Comparison of ENCODE assay signal across 17 cellular contexts in the genomic region with DNA sequence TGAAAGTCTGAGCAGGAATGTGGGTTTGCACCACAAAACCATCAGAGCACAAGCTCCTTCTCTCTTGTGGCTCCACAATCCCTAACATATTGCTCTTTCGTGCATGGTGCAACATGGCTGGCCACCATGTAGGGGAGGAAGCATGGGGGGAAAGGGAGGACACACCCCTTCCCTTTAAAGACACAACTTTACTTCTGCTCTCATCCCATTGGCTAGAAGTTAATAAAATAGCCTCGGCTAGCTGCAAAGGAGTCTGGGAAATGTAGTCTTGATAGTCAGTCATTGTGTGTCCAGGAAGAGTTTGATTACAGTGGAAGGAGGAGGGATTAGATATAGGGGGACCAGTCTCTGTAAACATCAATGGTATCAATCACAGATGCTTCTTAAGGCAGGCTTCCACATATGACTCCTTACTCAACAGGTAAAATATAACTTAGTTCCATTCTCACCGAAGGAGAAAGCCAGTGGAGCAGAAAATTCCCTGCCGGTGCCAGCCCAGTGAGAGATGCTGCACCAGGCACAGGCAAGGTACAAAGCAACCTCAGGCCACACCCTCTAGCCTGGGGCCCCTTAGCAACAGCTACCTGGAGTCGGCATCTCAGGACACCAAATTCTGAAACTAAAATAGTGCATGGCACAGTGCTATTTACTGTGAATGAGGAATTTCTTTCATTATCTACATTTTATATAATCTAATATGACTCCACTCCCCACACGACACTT.
DNase-seq lines count a peak whose midpoint lies in the region; FAIRE-seq and TF ChIP-seq lines count a peak whose summit lies in the region.
"Had no signal": no experiment of that assay in that cellular context is flagged by ENCODE, and none has a peak within 500 bp of the region (broad histone marks: within the 10 kb centered on the region; RNA-seq: fewer than 3 reads in every experiment).

No MANE protein-coding gene starts in this region.

- H4K20me1 ChIP-seq in GM23248 (ENCODE audit: insufficient read depth) = no peaks in the 10 kb centered on the region

- in situ Hi-C loops in GM23248 (cut with MboI) = no loop called here
- in situ Hi-C loops in KBM-7 (cut with MboI; ENCODE audit: low pct_unique_long_range_greater_than_20kb, low sequenced_read_pairs) = no loop called here

- no peak overlapping the region for H2AFZ ChIP-seq in GM23248

- H3K79me2 ChIP-seq in GM23248 (ENCODE audit: insufficient read depth) = no peaks in the 10 kb centered on the region

- H3K4me3 Mint-ChIP-seq in mesothelial cell of epicardium = no peak overlapping the region
- H3K4me3 Mint-ChIP-seq: activated CD8-positive, alpha-beta T cell treated with anti-CD3 and anti-CD28 coated beads, Interleukin-2, amount 10 ng/mL, durations not matched to agents 7 days and 5 days; activated T-helper 17 cell treated with anti-CD3 and anti-CD28 coated beads, Interleukin-2, amount 50 U/mL, for 72 hours; natural killer cell had no signal

- H3K4me1 Mint-ChIP-seq in mesothelial cell of epicardium = peaks cover 21% of the 10 kb centered on the region
- H3K4me1 Mint-ChIP-seq: activated T-helper 17 cell treated with anti-CD3 and anti-CD28 coated beads, Interleukin-2, amount 50 U/mL, for 72 hours had no signal

- H3K36me3 Mint-ChIP-seq in mesothelial cell of epicardium = no peaks in the 10 kb centered on the region
- H3K36me3 Mint-ChIP-seq: natural killer cell had no signal

- TF ChIP-seq CTCF in mesothelial cell of epicardium (IDR thresholded peaks at IDR 0.05; ENCODE audit: unreplicated experiment) = no peak

- no peak overlapping the region for H3K4me2 ChIP-seq in GM23248 (ENCODE audit: unreplicated experiment)

- H3K9me3 ChIP-seq in GM23248 (ENCODE audit: low read depth) (no peaks in the 10 kb centered on the region), iPS DF 6.9 (ENCODE audit: control insufficient read depth, insufficient read depth, low read length) (no peaks in the 10 kb centered on the region)
- H3K9me3 ChIP-seq: BE2C had no signal

- DNase-seq in GM23248 (peak; percentile 4), KBM-7 (peak; percentile 24), SW480 (ENCODE audit: low spot score) (peak; percentile 17), iPS DF 6.9 (ENCODE audit: low read depth, low spot score) (peak; percentile 50), mesothelial cell of epicardium (ENCODE audit: low spot score in 2 of 2, unreplicated experiment in 2 of 2) (no peak), HTR-8/SVneo (ENCODE audit: insufficient read length, low spot score) (no peak), NCI-H524 (lab: John Stamatoyannopoulos, UW) (no peak), CD1c-positive myeloid dendritic cell (ENCODE audit: extremely low spot score) (no peak)
- DNase-seq: activated CD8-positive, alpha-beta T cell treated with anti-CD3 and anti-CD28 coated beads, Interleukin-2, amount 10 ng/mL, durations not matched to agents 7 days and 5 days; aorta; BE2C; heart right ventricle; natural killer cell; NCI-H1417 treated with DMSO at 0.1 percent for 48 hours; Right ventricle myocardium superior had no signal

- peaks cover 18% of the 10 kb centered on the region; the same call in 1 of the 2 replicates for H3K27me3 ChIP-seq in GM23248 (replicated peaks; ENCODE audit: insufficient read depth)
- no peaks in the 10 kb centered on the region for H3K27me3 ChIP-seq in iPS DF 6.9 (ENCODE audit: control insufficient read depth, insufficient read depth, low read length)
- H3K27me3 ChIP-seq: BE2C had no signal

- H3K27ac ChIP-seq in GM23248 = no peak overlapping the region
- H3K27ac ChIP-seq in iPS DF 6.9 (ENCODE audit: low read length) = no peak overlapping the region
- H3K27ac ChIP-seq: coronary artery, heart right ventricle had no signal

- H3K9me3 Mint-ChIP-seq in mesothelial cell of epicardium = peaks cover 20% of the 10 kb centered on the region
- H3K9me3 Mint-ChIP-seq: natural killer cell had no signal

- H3K9ac ChIP-seq in GM23248 = no peak overlapping the region

- H3K4me3 ChIP-seq in GM23248 = no peak overlapping the region
- no peak overlapping the region for H3K4me3 ChIP-seq in iPS DF 6.9 (ENCODE audit: low read length)
- H3K4me3 ChIP-seq: coronary artery, heart right ventricle had no signal

- no peak overlapping the region for H3K27ac Mint-ChIP-seq in mesothelial cell of epicardium
- H3K27ac Mint-ChIP-seq: activated CD8-positive, alpha-beta T cell treated with anti-CD3 and anti-CD28 coated beads, Interleukin-2, amount 10 ng/mL, durations not matched to agents 7 days and 5 days; activated T-helper 17 cell treated with anti-CD3 and anti-CD28 coated beads, Interleukin-2, amount 50 U/mL, for 72 hours; natural killer cell had no signal

- peaks cover 3% of the 10 kb centered on the region for H3K27me3 Mint-ChIP-seq in mesothelial cell of epicardium (ENCODE audit: low read depth)

- WGBS in GM23248 (ENCODE audit: low coverage in 1 of 2, low lambda C conversion rate in 2 of 2, missing lambda C conversion rate in 2 of 2), 2 experiments = 40 to 50% methylated on average over 6 of the region's 6 CpGs
- no CpG with 5 or more reads among the region's 6 CpGs for WGBS in iPS DF 6.9 (ENCODE audit: insufficient coverage, insufficient read length)

- FAIRE-seq in HTR-8/SVneo (lab: Jason Lieb, UNC) = no peak

- H3K36me3 ChIP-seq in GM23248 (ENCODE audit: low read depth) (no peaks in the 10 kb centered on the region), iPS DF 6.9 (ENCODE audit: control insufficient read depth, insufficient read depth, low read length) (no peaks in the 10 kb centered on the region)
- H3K36me3 ChIP-seq: BE2C, heart right ventricle had no signal

- H3K9me2 ChIP-seq in GM23248 (ENCODE audit: insufficient read depth) = no peaks in the 10 kb centered on the region

- no peaks in the 10 kb centered on the region for H3F3A ChIP-seq in GM23248 (ENCODE audit: insufficient read depth)

- H3K4me1 ChIP-seq in GM23248 (ENCODE audit: insufficient read depth) (no peaks in the 10 kb centered on the region), iPS DF 6.9 (ENCODE audit: control insufficient read depth, insufficient read depth, low read length) (no peaks in the 10 kb centered on the region)
- H3K4me1 ChIP-seq: BE2C, heart right ventricle had no signal

Comparison
In these comparisons a context has a peak if more than half of its experiments do, and no peak if none do; other contexts are left out.
1. DNase-seq: peak in GM23248 (single experiment), KBM-7 (single experiment), SW480 (single experiment) and iPS DF 6.9 (single experiment); none in mesothelial cell of epicardium (0 of 2), HTR-8/SVneo (single experiment), NCI-H524 (0 of 2) and CD1c-positive myeloid dendritic cell (single experiment).